ENCODE assay signal across 15 cellular contexts in genomic region chr7:149109969-149110368, GRCh38. TPM values are rescaled to one million over a fixed set of nuclear protein-coding genes. Genes with fewer than 3 reads are reported as not detected.
DNase-seq lines count a peak whose midpoint lies in the region; ATAC-seq and TF ChIP-seq lines count a peak whose summit lies in the region.
"Had no signal": no experiment of that assay in that cellular context is flagged by ENCODE, and none has a peak within 500 bp of the region (broad histone marks: within the 10 kb centered on the region; RNA-seq: fewer than 3 reads in every experiment).

No MANE protein-coding gene starts in this region.

- H3K36me3 ChIP-seq in MG63: no peaks in the 10 kb centered on the region

- DNase-seq in EL (peak; percentile 4), MG63 (peak; percentile 11), dermis blood vessel endothelial cell (peak; percentile 28)
- DNase-seq: C1 segment of cervical spinal cord; Calu3; CD4-positive, alpha-beta T cell; DMS 273 treated with DMSO at 0.1 percent for 48 hours; GDM1; GOT3; H9 had no signal

- H3K27me3 ChIP-seq in MG63: no peaks in the 10 kb centered on the region

- H3K9me3 ChIP-seq in MG63: no peaks in the 10 kb centered on the region

- no peak for ATAC-seq in GM19328 (IDR thresholded peaks at IDR 0.05; ENCODE audit: unreplicated experiment)
- ATAC-seq in GM21423 (IDR thresholded peaks at IDR 0.05; ENCODE audit: unreplicated experiment): no peak
- no peak for ATAC-seq in GM19467 (IDR thresholded peaks at IDR 0.05; ENCODE audit: unreplicated experiment)
- ATAC-seq in SK-N-SH treated with all-trans-retinoic acid at 6 μM for 48 hours: no peak
- ATAC-seq: HepG2 had no signal

- no peak overlapping the region for H3K4me3 ChIP-seq in MG63

TF ChIP-seq in SK-N-SH treated with all-trans-retinoic acid at 6 μM for 48 hours, 23 proteins besides CTCF, POLR2A, EP300 and RAD21:
- no peak for TF ChIP-seq PATZ1 (CRISPR knock-in tag; IDR thresholded peaks at IDR 0.05; ENCODE audit: borderline replicate concordance)
- no peak for TF ChIP-seq ZFP3 (CRISPR knock-in tag; IDR thresholded peaks at IDR 0.05)
- no peak for TF ChIP-seq RARB (CRISPR knock-in tag; IDR thresholded peaks at IDR 0.05)
- TF ChIP-seq ISL1 (CRISPR knock-in tag; IDR thresholded peaks at IDR 0.05): no peak
- TF ChIP-seq ZNF70 (CRISPR knock-in tag; IDR thresholded peaks at IDR 0.05): no peak
- no peak for TF ChIP-seq SNAI2 (CRISPR knock-in tag; IDR thresholded peaks at IDR 0.05)
- TF ChIP-seq PPARA (CRISPR knock-in tag; IDR thresholded peaks at IDR 0.05; ENCODE audit: borderline replicate concordance): no peak
TF ChIP-seq in SK-N-SH treated with all-trans-retinoic acid at 6 μM for 48 hours: peak in this region for 0.

RNA-seq across cellular contexts. Expression of gene ZNF425, which starts 16.2 kb away (rescaled TPM):
- total RNA-seq in MG63 (2014; rRNA removed; shearing (Covaris generic); ENCODE audit: low replicate concordance): 1.2 and 1.9 TPM in 2 replicates
- 3.5 and 3.9 TPM in 2 replicates for total RNA-seq in dermis blood vessel endothelial cell

RNA-seq across cellular contexts. Expression of gene ZNF786, which starts 19.5 kb away (rescaled TPM):
- 3.6 and 4.5 TPM in 2 replicates for total RNA-seq in MG63 (2014; rRNA removed; shearing (Covaris generic); ENCODE audit: low replicate concordance)
- 7.7 and 13.3 TPM in 2 replicates for total RNA-seq in dermis blood vessel endothelial cell

RNA-seq across cellular contexts. Expression of gene ZNF398, which starts 37.3 kb away (rescaled TPM):
- total RNA-seq in MG63 (2014; rRNA removed; shearing (Covaris generic); ENCODE audit: low replicate concordance): 2.2 and 2.6 TPM in 2 replicates
- total RNA-seq in dermis blood vessel endothelial cell: 8.7 and 8.8 TPM in 2 replicates
